22 cellular contexts compared by ENCODE assay signal in the genomic region with DNA sequence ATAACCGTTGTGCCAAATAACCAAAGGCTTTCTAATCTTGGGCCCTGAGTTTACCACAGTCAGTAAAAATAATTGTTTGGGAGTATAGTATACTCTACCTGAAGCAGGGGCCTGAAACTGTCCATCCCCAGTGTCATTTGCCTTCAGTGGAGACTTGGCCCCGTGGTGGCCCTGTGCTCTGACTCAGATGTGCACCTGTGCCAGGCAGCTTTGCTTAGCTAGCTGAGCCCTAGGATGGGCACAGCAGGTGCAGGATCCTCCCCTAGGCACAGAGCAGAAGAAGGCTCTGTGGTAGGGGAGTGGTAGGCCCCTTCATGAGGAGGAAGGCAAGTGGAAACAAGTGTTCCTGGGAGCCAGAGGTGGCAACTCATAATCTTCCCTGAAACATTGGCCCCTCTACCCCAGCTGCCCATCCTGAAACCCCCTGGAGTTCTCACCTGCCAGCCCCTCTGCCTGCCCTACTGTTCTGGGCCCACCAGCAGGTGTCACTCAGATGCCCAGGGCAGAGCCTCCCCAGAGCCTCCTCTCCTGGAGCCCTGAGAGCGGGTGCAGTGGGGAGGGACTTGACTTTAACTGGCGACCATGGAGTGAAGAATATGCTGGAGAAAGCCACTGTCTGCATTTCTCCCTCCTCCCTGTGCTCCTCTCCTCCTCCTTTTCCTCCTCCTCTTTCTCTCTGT. TPM values are rescaled to one million over a fixed set of nuclear protein-coding genes. Genes with fewer than 3 reads are reported as not detected.
DNase-seq lines count a peak whose midpoint lies in the region; ATAC-seq and TF ChIP-seq lines count a peak whose summit lies in the region.
"Had no signal": no experiment of that assay in that cellular context is flagged by ENCODE, and none has a peak within 500 bp of the region (broad histone marks: within the 10 kb centered on the region; RNA-seq: fewer than 3 reads in every experiment).

No MANE protein-coding gene starts in this region.

- H3K9me3 Mint-ChIP-seq in endothelial cell (ENCODE audit: unreplicated experiment) = no peaks in the 10 kb centered on the region
- H3K9me3 Mint-ChIP-seq: activated naive CD4-positive, alpha-beta T cell treated with anti-CD3 and anti-CD28 coated beads, Interleukin-2, amount 50 U/mL, for 72 hours; effector memory CD8-positive, alpha-beta T cell; stimulated activated effector memory CD8-positive, alpha-beta T cell treated with anti-CD3 and anti-CD28 coated beads, Interleukin-12 subunit alpha, Interleukin-12 subunit beta, amount 100 ng/mL, for 72 hours had no signal

- H3K4me1 ChIP-seq in DND-41 (ENCODE audit: insufficient read depth, low read length) = peaks cover 12% of the 10 kb centered on the region

- no peaks in the 10 kb centered on the region for H3K79me2 ChIP-seq in DND-41 (ENCODE audit: insufficient read depth, low read length)
- H3K79me2 ChIP-seq: hepatocyte had no signal

- peaks cover 6% of the 10 kb centered on the region for H3K27me3 ChIP-seq in DND-41 (ENCODE audit: insufficient read depth, low read length, poor library complexity)
- peaks cover 5% of the 10 kb centered on the region for H3K27me3 ChIP-seq in WERI-Rb-1 (ENCODE audit: insufficient read depth, low read depth, severe bottlenecking)

- no peak overlapping the region for H3K4me2 ChIP-seq in DND-41 (ENCODE audit: insufficient read depth, low read length)
- H3K4me2 ChIP-seq: hepatocyte had no signal

- H3K9me3 ChIP-seq in DND-41 (ENCODE audit: insufficient read depth, low read length, severe bottlenecking) = no peaks in the 10 kb centered on the region
- H3K9me3 ChIP-seq in WERI-Rb-1 (ENCODE audit: severe bottlenecking) = peaks cover 14% of the 10 kb centered on the region
- H3K9me3 ChIP-seq: prostate gland had no signal

- H2AFZ ChIP-seq in DND-41 (ENCODE audit: low read depth, low read length) = no peak overlapping the region
- H2AFZ ChIP-seq: hepatocyte had no signal

- peaks cover 40% of the 10 kb centered on the region for H3K4me1 Mint-ChIP-seq in endothelial cell (ENCODE audit: unreplicated experiment)

- DNase-seq in DND-41 = no peak
- peak; percentile 28 for DNase-seq in GM20000 (ENCODE audit: low spot score)
- DNase-seq in WERI-Rb-1 = no peak
- DNase-seq in left ventricle myocardium superior = no peak
- no peak for DNase-seq in endothelial cell (ENCODE audit: low spot score)
- DNase-seq in C1 segment of cervical spinal cord (lab: John Stamatoyannopoulos, UW) = no peak
- DNase-seq in foreskin melanocyte = no peak
- DNase-seq: activated CD8-positive, alpha-beta T cell treated with anti-CD3 and anti-CD28 coated beads, Interleukin-2, amount 10 ng/mL, durations not matched to agents 7 days and 5 days; activated T-cell treated with anti-CD3 and anti-CD28 coated beads, Interleukin-2, amount 50 U/mL, for 48 hours; effector memory CD8-positive, alpha-beta T cell; NCI-H1092; NCI-H82; nephron progenitor cell; stimulated activated CD4-positive, alpha-beta T cell treated with anti-CD3 and anti-CD28 coated beads, Interleukin-12 subunit alpha, Interleukin-12 subunit beta, amount 100 ng/mL, for 4 hours had no signal

- peaks cover 4% of the 10 kb centered on the region; the same call in 1 of the 2 replicates for H4K20me1 ChIP-seq in DND-41 (ENCODE audit: insufficient read depth, low read length)

- H3K27ac ChIP-seq in DND-41 (ENCODE audit: low read length) (no peak overlapping the region), WERI-Rb-1 (no peak overlapping the region)
- H3K27ac ChIP-seq: hepatocyte, prostate gland, RWPE1 had no signal

- no peak overlapping the region for H3K27ac Mint-ChIP-seq in endothelial cell (ENCODE audit: unreplicated experiment)
- H3K27ac Mint-ChIP-seq: activated CD8-positive, alpha-beta T cell treated with anti-CD3 and anti-CD28 coated beads, Interleukin-2, amount 10 ng/mL, durations not matched to agents 7 days and 5 days; activated naive CD4-positive, alpha-beta T cell treated with anti-CD3 and anti-CD28 coated beads, Interleukin-2, amount 50 U/mL, for 72 hours; B cell; effector memory CD8-positive, alpha-beta T cell; IgD-negative memory B cell; nephron progenitor cell; stimulated activated effector memory CD8-positive, alpha-beta T cell treated with anti-CD3 and anti-CD28 coated beads, Interleukin-12 subunit alpha, Interleukin-12 subunit beta, amount 100 ng/mL, for 72 hours had no signal

- peaks cover 9% of the 10 kb centered on the region for H3K27me3 Mint-ChIP-seq in endothelial cell (ENCODE audit: unreplicated experiment)

- TF ChIP-seq CTCF in DND-41 (IDR thresholded peaks at IDR 0.05; ENCODE audit: borderline replicate concordance, extremely low read depth, low read length, poor library complexity, severe bottlenecking) (peak; percentile 39), GM20000 (IDR thresholded peaks at IDR 0.05; ENCODE audit: extremely low read depth, missing control alignments) (no peak), WERI-Rb-1 (IDR thresholded peaks at IDR 0.05; ENCODE audit: low read depth, low read length) (peak; percentile 45), endothelial cell (IDR thresholded peaks at IDR 0.05; ENCODE audit: unreplicated experiment) (no peak)

- peaks cover 22% of the 10 kb centered on the region for H3K36me3 Mint-ChIP-seq in endothelial cell (ENCODE audit: low read depth, unreplicated experiment)
- H3K36me3 Mint-ChIP-seq: IgD-negative memory B cell; stimulated activated effector memory CD8-positive, alpha-beta T cell treated with anti-CD3 and anti-CD28 coated beads, Interleukin-12 subunit alpha, Interleukin-12 subunit beta, amount 100 ng/mL, for 72 hours had no signal

- no peak overlapping the region for H3K4me3 Mint-ChIP-seq in endothelial cell (ENCODE audit: unreplicated experiment)
- H3K4me3 Mint-ChIP-seq: activated CD8-positive, alpha-beta T cell treated with anti-CD3 and anti-CD28 coated beads, Interleukin-2, amount 10 ng/mL, durations not matched to agents 7 days and 5 days; B cell; effector memory CD8-positive, alpha-beta T cell; IgD-negative memory B cell; nephron progenitor cell; stimulated activated effector memory CD8-positive, alpha-beta T cell treated with anti-CD3 and anti-CD28 coated beads, Interleukin-12 subunit alpha, Interleukin-12 subunit beta, amount 100 ng/mL, for 72 hours had no signal

- 0 out of 3 replicates have a peak, but pooled peaks have one; percentile 4 for ATAC-seq in DND-41 (ENCODE audit: insufficient read depth, low read depth)
- ATAC-seq in left ventricle myocardium superior = peak; percentile 13
- no peak for ATAC-seq in HG03280 (IDR thresholded peaks at IDR 0.05; ENCODE audit: unreplicated experiment)
- ATAC-seq: activated CD8-positive, alpha-beta T cell treated with anti-CD3 and anti-CD28 coated beads, Interleukin-2, amount 10 ng/mL, durations not matched to agents 7 days and 5 days; effector memory CD8-positive, alpha-beta T cell; stimulated activated effector memory CD8-positive, alpha-beta T cell treated with anti-CD3 and anti-CD28 coated beads, Interleukin-12 subunit alpha, Interleukin-12 subunit beta, amount 100 ng/mL, for 72 hours had no signal

- H3K36me3 ChIP-seq in DND-41 (ENCODE audit: insufficient read depth, low read length) = no peaks in the 10 kb centered on the region
- H3K36me3 ChIP-seq in WERI-Rb-1 = no peaks in the 10 kb centered on the region
- H3K36me3 ChIP-seq: prostate gland had no signal

- no peak overlapping the region for H3K4me3 ChIP-seq in DND-41 (ENCODE audit: low read depth in 1 of 2, low read length in 2 of 2)
- no peak overlapping the region for H3K4me3 ChIP-seq in WERI-Rb-1 (ENCODE audit: low read depth, low read length)
- H3K4me3 ChIP-seq: hepatocyte, prostate gland had no signal

- no peak overlapping the region for H3K9ac ChIP-seq in DND-41 (ENCODE audit: low read depth, low read length)

- intact Hi-C loops in left ventricle myocardium superior (cut with micrococcal nuclease) = no loop called here

RNA-seq across cellular contexts. Expression of a gene that starts 3.0 kb away (rescaled TPM):
- 20.4 TPM for total RNA-seq in left ventricle myocardium superior
- total RNA-seq in endothelial cell (ENCODE audit: unreplicated experiment) = 24.9 TPM

RNA-seq across cellular contexts. Expression of a gene that starts 38.4 kb away (rescaled TPM):
- total RNA-seq in left ventricle myocardium superior (60.3 TPM), endothelial cell (ENCODE audit: unreplicated experiment) (33.4 TPM)

RNA-seq across cellular contexts. Expression of a gene that starts 49.5 kb away (rescaled TPM):
- 76.6 TPM for total RNA-seq in left ventricle myocardium superior
- 43.2 TPM for total RNA-seq in endothelial cell (ENCODE audit: unreplicated experiment)

Comparison
In these comparisons a context has a peak if more than half of its experiments do, and no peak if none do; other contexts are left out.
1. CTCF ChIP-seq: peak in DND-41 (single experiment) and WERI-Rb-1 (single experiment); none in GM20000 (single experiment) and endothelial cell (single experiment).